28 cellular contexts compared by ENCODE assay signal in the genomic region with DNA sequence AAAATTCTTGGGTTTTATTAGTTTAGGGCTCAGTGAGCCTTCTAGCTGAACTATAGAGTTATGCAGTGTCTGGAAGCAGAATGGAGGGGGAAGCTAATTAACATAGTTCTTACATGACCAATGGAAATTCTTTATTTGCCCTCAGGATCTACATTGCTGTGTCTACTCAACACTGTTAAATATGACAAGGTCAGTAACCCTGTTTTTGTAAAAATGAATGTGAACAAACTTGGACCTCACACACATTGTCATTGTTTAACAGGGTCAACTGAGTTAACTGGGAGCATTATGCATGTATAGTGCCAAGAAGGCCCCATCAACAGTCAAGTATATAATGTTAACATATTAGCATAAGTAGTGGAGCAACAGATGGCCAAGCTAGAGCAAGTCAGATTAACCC.
DNase-seq lines count a peak whose midpoint lies in the region; ATAC-seq and TF ChIP-seq lines count a peak whose summit lies in the region.
"Had no signal": no experiment of that assay in that cellular context is flagged by ENCODE, and none has a peak within 500 bp of the region (broad histone marks: within the 10 kb centered on the region; RNA-seq: fewer than 3 reads in every experiment).

No MANE protein-coding gene starts in this region.

- no peak for TF ChIP-seq POLR2A in lower leg skin (IDR thresholded peaks at IDR 0.05)

- peaks cover 35% of the 10 kb centered on the region for H3K4me1 Mint-ChIP-seq in type B pancreatic cell (ENCODE audit: unreplicated experiment)
- peaks cover 2 to 15% (median 8%) of the 10 kb centered on the region in 4 donors for H3K4me1 Mint-ChIP-seq in naive thymus-derived CD8-positive, alpha-beta T cell

- peaks cover 18% of the 10 kb centered on the region for H3K4me1 ChIP-seq in HAP-1
- peaks cover 4% of the 10 kb centered on the region for H3K4me1 ChIP-seq in adipocyte (ENCODE audit: control insufficient read depth, insufficient read depth, low read length)
- no peaks in the 10 kb centered on the region for H3K4me1 ChIP-seq in mesenchymal stem cell (ENCODE audit: control insufficient read depth, insufficient read depth, low read depth, low read length)
- H3K4me1 ChIP-seq: A549 had no signal

- TF ChIP-seq CTCF in type B pancreatic cell (conservative IDR thresholded peaks at IDR 0.05) = no peak
- no peak for TF ChIP-seq CTCF in lower leg skin (IDR thresholded peaks at IDR 0.05)

- H3K4me2 ChIP-seq in mesenchymal stem cell (ENCODE audit: low read length, poor library complexity, severe bottlenecking) = no peak overlapping the region
- H3K4me2 ChIP-seq: A549; BLaER1 treated with 17β-estradiol and CSF1 and Interleukin-3, amounts not matched to agents 10 nM and 100 nM; KMS-11; SK-N-SH had no signal

- no peak for ATAC-seq in naive thymus-derived CD8-positive, alpha-beta T cell
- ATAC-seq: A549, Panc1 had no signal

- peak; percentile 15 to 38 for DNase-seq in HAP-1 (ENCODE audit: low spot score in 2 of 2)
- peak; percentile 74 for DNase-seq in NCI-H69 (lab: John Stamatoyannopoulos, UW)
- peak; percentile 66 for DNase-seq in adipocyte (ENCODE audit: low read depth)
- DNase-seq in type B pancreatic cell (ENCODE audit: extremely low spot score, unreplicated experiment) = no peak
- no peak for DNase-seq in lower leg skin (ENCODE audit: low spot score in 2 of 2)
- DNase-seq in naive thymus-derived CD8-positive, alpha-beta T cell = no peak
- DNase-seq in mesenchymal stem cell = no peak
- DNase-seq: AML-193; CD4-positive, alpha-beta T cell; COR-L47; DMS79 treated with DMSO at 0.1 percent for 48 hours; GF-D8; GOT3; HCEC 1CT; NCI-H1048; NCI-H1417 treated with DMSO at 0.1 percent for 48 hours; NCI-H1694 treated with DMSO at 0.1 percent for 48 hours; NCI-H2081; NCI-H345; NCI-H510A treated with DMSO at 0.1 percent for 48 hours; SHP77 treated with DMSO at 0.1 percent for 48 hours; SK-N-SH; SW 1271 had no signal

- no peak overlapping the region for H4K91ac ChIP-seq in mesenchymal stem cell (ENCODE audit: low read length)

- H3K9ac ChIP-seq in adipocyte (ENCODE audit: low read length) = no peak overlapping the region
- no peak overlapping the region for H3K9ac ChIP-seq in mesenchymal stem cell (ENCODE audit: low read length)
- H3K9ac ChIP-seq: BLaER1 treated with 17β-estradiol and CSF1 and Interleukin-3, amounts not matched to agents 10 nM and 100 nM; KMS-11; SK-N-SH had no signal

- H3K4me3 Mint-ChIP-seq in type B pancreatic cell = peak overlapping the region; percentile 30
- H3K4me3 Mint-ChIP-seq in naive thymus-derived CD8-positive, alpha-beta T cell = no peak overlapping the region
- H3K4me3 Mint-ChIP-seq: CD4-positive, alpha-beta T cell; IgD-negative memory B cell had no signal

- H3K27me3 Mint-ChIP-seq in type B pancreatic cell = no peaks in the 10 kb centered on the region
- peaks cover 5 to 65% (median 18%) of the 10 kb centered on the region in 5 donors for H3K27me3 Mint-ChIP-seq in naive thymus-derived CD8-positive, alpha-beta T cell

- H3K27ac ChIP-seq in mesenchymal stem cell (ENCODE audit: low read length, poor library complexity, severe bottlenecking) = no peak overlapping the region
- H3K27ac ChIP-seq: A549; BLaER1 treated with 17β-estradiol and CSF1 and Interleukin-3, amounts not matched to agents 10 nM and 100 nM; KMS-11 had no signal

- H3K27ac Mint-ChIP-seq in type B pancreatic cell = no peak overlapping the region
- H3K27ac Mint-ChIP-seq in naive thymus-derived CD8-positive, alpha-beta T cell = no peak overlapping the region
- H3K27ac Mint-ChIP-seq: CD4-positive, alpha-beta T cell; IgD-negative memory B cell had no signal

- no peak overlapping the region for H3K23ac ChIP-seq in mesenchymal stem cell (ENCODE audit: low read length in 2 of 2)

- no peaks in the 10 kb centered on the region for H3K9me3 Mint-ChIP-seq in type B pancreatic cell
- peaks cover 0 to 7% (median 0%) of the 10 kb centered on the region in 9 donors for H3K9me3 Mint-ChIP-seq in naive thymus-derived CD8-positive, alpha-beta T cell
- H3K9me3 Mint-ChIP-seq: CD4-positive, alpha-beta T cell had no signal

- H3K4ac ChIP-seq in mesenchymal stem cell (ENCODE audit: low read depth in 1 of 2, low read length in 2 of 2) = no peak overlapping the region

- H3K27me3 ChIP-seq in HAP-1 (ENCODE audit: low read depth) (no peaks in the 10 kb centered on the region), adipocyte (replicated peaks; ENCODE audit: control insufficient read depth, insufficient read depth, low read length) (no peaks in the 10 kb centered on the region), mesenchymal stem cell (ENCODE audit: control insufficient read depth in 1 of 2, insufficient read depth in 1 of 2, low read length in 2 of 2) (no peaks in the 10 kb centered on the region)
- H3K27me3 ChIP-seq: BLaER1 treated with 17β-estradiol and CSF1 and Interleukin-3, amounts not matched to agents 10 nM and 100 nM had no signal

- H4K8ac ChIP-seq in mesenchymal stem cell (ENCODE audit: low read length) = no peak overlapping the region

- H2BK120ac ChIP-seq in mesenchymal stem cell (ENCODE audit: low read depth, low read length) = no peak overlapping the region

- intact Hi-C loops in lower leg skin (cut with DNase I; ENCODE audit: low total_unique reads) = no loop called here

- H2BK5ac ChIP-seq in mesenchymal stem cell (ENCODE audit: low read depth, low read length, poor library complexity, severe bottlenecking) = no peak overlapping the region

- no peak overlapping the region for H2AK5ac ChIP-seq in mesenchymal stem cell (ENCODE audit: low read length, severe bottlenecking)

- in situ Hi-C loops in HAP-1 (cut with MboI; ENCODE audit: low sequenced_read_pairs) = no loop called here

- H3K18ac ChIP-seq in mesenchymal stem cell (ENCODE audit: low read depth in 1 of 2, low read length in 2 of 2) = no peak overlapping the region

- H2BK12ac ChIP-seq in mesenchymal stem cell (ENCODE audit: low read length in 2 of 2) = no peak overlapping the region

- POLR2A ChIA-PET in naive thymus-derived CD8-positive, alpha-beta T cell (lab: Charles Lee) = no interaction called here

- no peaks in the 10 kb centered on the region for H3K79me1 ChIP-seq in mesenchymal stem cell (replicated peaks; ENCODE audit: low read length, poor library complexity, severe bottlenecking)

- no peak overlapping the region for H3K14ac ChIP-seq in mesenchymal stem cell (ENCODE audit: low read length in 2 of 2)

- H3K9me3 ChIP-seq in HAP-1 = no peaks in the 10 kb centered on the region
- no peaks in the 10 kb centered on the region for H3K9me3 ChIP-seq in adipocyte (ENCODE audit: control insufficient read depth, low read length)
- H3K9me3 ChIP-seq in mesenchymal stem cell (ENCODE audit: control insufficient read depth, low read length) = no peaks in the 10 kb centered on the region
- H3K9me3 ChIP-seq: A549; BLaER1 treated with 17β-estradiol and CSF1 and Interleukin-3, amounts not matched to agents 10 nM and 100 nM; SK-N-SH had no signal

- H3K4me3 ChIP-seq in HAP-1 (no peak overlapping the region), adipocyte (ENCODE audit: low read length) (no peak overlapping the region), lower leg skin (ENCODE audit: low read depth, poor library complexity, severe bottlenecking) (no peak overlapping the region), mesenchymal stem cell (ENCODE audit: insufficient read depth in 1 of 2, low read depth in 1 of 2, low read length in 2 of 2) (no peak overlapping the region)
- H3K4me3 ChIP-seq: A549; BLaER1 treated with 17β-estradiol and CSF1 and Interleukin-3, amounts not matched to agents 10 nM and 100 nM had no signal

- H2BK15ac ChIP-seq in mesenchymal stem cell (ENCODE audit: low read depth, poor library complexity, severe bottlenecking) = no peak overlapping the region

- no peaks in the 10 kb centered on the region for H3K36me3 Mint-ChIP-seq in type B pancreatic cell
- no peaks in the 10 kb centered on the region for H3K36me3 Mint-ChIP-seq in naive thymus-derived CD8-positive, alpha-beta T cell
- H3K36me3 Mint-ChIP-seq: IgD-negative memory B cell had no signal

- no peak overlapping the region for H2AFZ ChIP-seq in mesenchymal stem cell (ENCODE audit: low read depth, low read length)

- H3K36me3 ChIP-seq in HAP-1 (replicated peaks) (no peaks in the 10 kb centered on the region), adipocyte (ENCODE audit: control insufficient read depth, insufficient read depth, low read length, severe bottlenecking) (no peaks in the 10 kb centered on the region), mesenchymal stem cell (ENCODE audit: control insufficient read depth in 1 of 2, insufficient read depth in 2 of 2, low read depth in 1 of 2, low read length in 2 of 2) (no peaks in the 10 kb centered on the region)
- H3K36me3 ChIP-seq: BLaER1 treated with 17β-estradiol and CSF1 and Interleukin-3, amounts not matched to agents 10 nM and 100 nM had no signal

Comparison
In these comparisons a context has a peak if more than half of its experiments do, and no peak if none do; other contexts are left out.
1. DNase-seq: peak in HAP-1 (2 of 2), NCI-H69 (single experiment) and adipocyte (single experiment); none in type B pancreatic cell (single experiment), lower leg skin (0 of 2), naive thymus-derived CD8-positive, alpha-beta T cell (0 of 10) and mesenchymal stem cell (single experiment).